ENCODE assay signal across 22 cellular contexts in genomic region chr21:41976611-41977010, GRCh38.
"Had no signal": no experiment of that assay in that cellular context is flagged by ENCODE, and none has a peak within 500 bp of the region (broad histone marks: within the 10 kb centered on the region; RNA-seq: fewer than 3 reads in every experiment).

No MANE protein-coding gene starts in this region.

- DNase-seq: effector memory CD4-positive, alpha-beta T cell; esophagus squamous epithelium; foreskin melanocyte; glutamatergic neuron; heart right ventricle; hippocampal formation; mucosa of descending colon; naive thymus-derived CD4-positive, alpha-beta T cell; psoas muscle; right cardiac atrium; sigmoid colon; stimulated activated CD4-positive, alpha-beta T cell treated with anti-CD3 and anti-CD28 coated beads, Interleukin-2, amount 100 ng/mL, for 24 hours; stimulated activated CD4-positive, alpha-beta T cell treated with anti-CD3 and anti-CD28 coated beads, Interleukin-4, amount 100 ng/mL, for 24 hours; stimulated activated naive CD4-positive, alpha-beta T cell treated with Interleukin-2 at 50 U/mL for 16 hours; stomach; thyroid gland; trophoblast cell had no signal

- H3K36me3 ChIP-seq: esophagus squamous epithelium, heart right ventricle, neural progenitor cell, sigmoid colon, stomach, thyroid gland had no signal

- H3K4me3 ChIP-seq: esophagus squamous epithelium, heart right ventricle, lung, mucosa of descending colon, neural progenitor cell, psoas muscle, sigmoid colon, stomach, thyroid gland had no signal

- H3K4me1 ChIP-seq: neural progenitor cell, psoas muscle, sigmoid colon, thyroid gland had no signal

- H3K4me3 Mint-ChIP-seq: memory B cell; naive thymus-derived CD4-positive, alpha-beta T cell; nephron; neural progenitor cell; stimulated activated effector memory CD8-positive, alpha-beta T cell treated with anti-CD3 and anti-CD28 coated beads, Interleukin-12 subunit alpha, Interleukin-12 subunit beta, amount 100 ng/mL, for 72 hours had no signal

- H3K27ac Mint-ChIP-seq: memory B cell; naive thymus-derived CD4-positive, alpha-beta T cell; nephron; neural progenitor cell; stimulated activated effector memory CD8-positive, alpha-beta T cell treated with anti-CD3 and anti-CD28 coated beads, Interleukin-12 subunit alpha, Interleukin-12 subunit beta, amount 100 ng/mL, for 72 hours had no signal

- H3K27ac ChIP-seq: esophagus squamous epithelium, heart right ventricle, neural progenitor cell, psoas muscle, sigmoid colon, stomach, thyroid gland had no signal

- H3K36me3 Mint-ChIP-seq: stimulated activated effector memory CD8-positive, alpha-beta T cell treated with anti-CD3 and anti-CD28 coated beads, Interleukin-12 subunit alpha, Interleukin-12 subunit beta, amount 100 ng/mL, for 72 hours had no signal

- H3K4me1 Mint-ChIP-seq: nephron had no signal

- H3K9me3 ChIP-seq: esophagus squamous epithelium, mucosa of descending colon, psoas muscle, thyroid gland had no signal

- ATAC-seq: mucosa of descending colon; naive thymus-derived CD4-positive, alpha-beta T cell; psoas muscle; right cardiac atrium; stimulated activated effector memory CD8-positive, alpha-beta T cell treated with anti-CD3 and anti-CD28 coated beads, Interleukin-12 subunit alpha, Interleukin-12 subunit beta, amount 100 ng/mL, for 72 hours had no signal

- H3K27me3 ChIP-seq: esophagus squamous epithelium, heart right ventricle, neural progenitor cell, sigmoid colon, stomach, thyroid gland had no signal
